In the genomic region with DNA sequence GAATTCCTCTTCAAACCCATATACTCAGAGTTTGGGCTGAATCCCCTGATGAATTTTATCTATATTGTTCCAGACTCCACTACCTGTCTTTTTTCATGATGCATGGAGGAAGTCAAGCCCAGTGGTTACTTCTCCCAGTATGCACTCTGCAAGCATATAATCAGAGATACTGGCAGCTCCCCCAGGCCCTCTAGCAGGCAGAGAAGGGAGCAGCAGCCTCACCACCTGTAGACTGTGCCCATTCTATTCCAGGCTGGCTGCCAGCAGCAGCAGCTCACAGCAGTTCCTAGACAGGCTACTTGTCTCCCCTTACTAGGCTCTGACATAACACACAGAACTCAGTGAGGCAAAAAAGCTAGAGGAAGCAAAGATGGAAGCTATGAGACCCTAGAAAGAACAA, we compare ENCODE assay signal across 17 cellular contexts. TPM values are rescaled to one million over a fixed set of nuclear protein-coding genes. Genes with fewer than 3 reads are reported as not detected.
DNase-seq lines count a peak whose midpoint lies in the region; ATAC-seq and TF ChIP-seq lines count a peak whose summit lies in the region.
"Had no signal": no experiment of that assay in that cellular context is flagged by ENCODE, and none has a peak within 500 bp of the region (broad histone marks: within the 10 kb centered on the region; RNA-seq: fewer than 3 reads in every experiment).

No MANE protein-coding gene starts in this region.

- POLR2A ChIA-PET in OCI-LY7 (lab: Charles Lee) (interaction anchor here (1.1 kb wide), 1 partner anchor 128 kb away, joined by 4 read pairs; no protein-coding TSS in a partner anchor), GM10248 (lab: Yijun Ruan, JAX) (no interaction called here)
- POLR2A ChIA-PET in naive thymus-derived CD8-positive, alpha-beta T cell (lab: Charles Lee), result interaction anchor here (0.6 kb wide), 1 partner anchor 360 kb away, joined by 5 read pairs; no protein-coding TSS in a partner anchor

- no peaks in the 10 kb centered on the region for H3K9me3 ChIP-seq in OCI-LY7 (ENCODE audit: low read length)
- H3K9me3 ChIP-seq: heart right ventricle, SJCRH30, upper lobe of right lung had no signal

- H3K4me3 Mint-ChIP-seq in naive thymus-derived CD8-positive, alpha-beta T cell, result no peak overlapping the region
- H3K4me3 Mint-ChIP-seq: activated naive CD8-positive, alpha-beta T cell treated with anti-CD3 and anti-CD28 coated beads, Interleukin-2, amount 50 U/mL, for 24 hours; activated T-cell treated with anti-CD3 and anti-CD28 coated beads, Interleukin-2, amount 50 U/mL, for 72 hours; GM23338; stimulated activated naive CD8-positive, alpha-beta T cell treated with anti-CD3 and anti-CD28 coated beads, Interleukin-15, amount 100 ng/mL, for 72 hours had no signal

- no peaks in the 10 kb centered on the region for H3K27me3 Mint-ChIP-seq in naive thymus-derived CD8-positive, alpha-beta T cell
- H3K27me3 Mint-ChIP-seq: activated naive CD8-positive, alpha-beta T cell treated with anti-CD3 and anti-CD28 coated beads, Interleukin-2, amount 50 U/mL, for 24 hours; stimulated activated naive CD8-positive, alpha-beta T cell treated with anti-CD3 and anti-CD28 coated beads, Interleukin-15, amount 100 ng/mL, for 72 hours had no signal

- peak overlapping the region in 1 of 10 donors; percentile 36 for H3K27ac Mint-ChIP-seq in naive thymus-derived CD8-positive, alpha-beta T cell
- H3K27ac Mint-ChIP-seq: activated naive CD8-positive, alpha-beta T cell treated with anti-CD3 and anti-CD28 coated beads, Interleukin-2, amount 50 U/mL, for 24 hours; activated T-cell treated with anti-CD3 and anti-CD28 coated beads, Interleukin-2, amount 50 U/mL, for 72 hours; GM23338; stimulated activated naive CD8-positive, alpha-beta T cell treated with anti-CD3 and anti-CD28 coated beads, Interleukin-15, amount 100 ng/mL, for 72 hours had no signal

- no peak overlapping the region for H3K4me3 ChIP-seq in OCI-LY7 (ENCODE audit: low read depth, low read length, poor library complexity, severe bottlenecking)
- H3K4me3 ChIP-seq: GM23338, heart right ventricle, SJCRH30, upper lobe of right lung had no signal

- BruUV-seq in OCI-LY7 (replicated peaks; lab: Mats Ljungman, UMichigan), result no TSS peak

- H3K9me3 Mint-ChIP-seq in naive thymus-derived CD8-positive, alpha-beta T cell, result no peaks in the 10 kb centered on the region
- H3K9me3 Mint-ChIP-seq: activated naive CD8-positive, alpha-beta T cell treated with anti-CD3 and anti-CD28 coated beads, Interleukin-2, amount 50 U/mL, for 24 hours; activated T-cell treated with anti-CD3 and anti-CD28 coated beads, Interleukin-2, amount 50 U/mL, for 72 hours; GM23338; stimulated activated naive CD8-positive, alpha-beta T cell treated with anti-CD3 and anti-CD28 coated beads, Interleukin-15, amount 100 ng/mL, for 72 hours had no signal

- peaks cover 13% of the 10 kb centered on the region for H3K4me1 ChIP-seq in OCI-LY7 (ENCODE audit: insufficient read depth, low read length, poor library complexity, severe bottlenecking)
- H3K4me1 ChIP-seq: SJCRH30 had no signal

- H3K36me3 ChIP-seq in OCI-LY7 (ENCODE audit: insufficient read depth, low read length), result no peaks in the 10 kb centered on the region
- H3K36me3 ChIP-seq: SJCRH30 had no signal

- H4K20me1 ChIP-seq in OCI-LY7 (ENCODE audit: insufficient read depth, low read length), result no peaks in the 10 kb centered on the region

- intact Hi-C loops in OCI-LY7 (cut with micrococcal nuclease; ENCODE audit: unreplicated experiment), result no loop called here

- H3K79me2 ChIP-seq in OCI-LY7 (ENCODE audit: insufficient read depth, low read depth, low read length), result no peaks in the 10 kb centered on the region

- DNase-seq in ELR (ENCODE audit: low read depth), result peak; percentile 13
- peak in 69 of 76 experiments; percentile 12 to 82 (median 49) for DNase-seq in HUDEP-2 (lab: John Stamatoyannopoulos, UW; ENCODE audit: unreplicated experiment in 76 of 76)
- peak; percentile 20 for DNase-seq in OCI-LY7 (ENCODE audit: low spot score)
- DNase-seq in cerebellar cortex (ENCODE audit: low spot score), result peak; percentile 8
- DNase-seq in NCI-H345 (lab: John Stamatoyannopoulos, UW), result no peak
- DNase-seq in KG1 (lab: John Stamatoyannopoulos, UW), result no peak
- no peak for DNase-seq in GM10248 (ENCODE audit: extremely low spot score)
- no peak for DNase-seq in naive thymus-derived CD8-positive, alpha-beta T cell
- DNase-seq: activated CD4-positive, alpha-beta T cell treated with anti-CD3 and anti-CD28 coated beads, Interleukin-2, amount 50 U/mL, for 4 hours; activated naive CD8-positive, alpha-beta T cell treated with anti-CD3 and anti-CD28 coated beads, Interleukin-2, amount 50 U/mL, for 24 hours; activated T-cell treated with anti-CD3 and anti-CD28 coated beads, Interleukin-2, amount 50 U/mL, for 72 hours; C1 segment of cervical spinal cord; heart right ventricle; SJCRH30; stimulated activated naive CD8-positive, alpha-beta T cell treated with anti-CD3 and anti-CD28 coated beads, Interleukin-15, amount 100 ng/mL, for 72 hours; upper lobe of right lung had no signal

- H2AFZ ChIP-seq in OCI-LY7 (ENCODE audit: low read length), result no peak overlapping the region
- H2AFZ ChIP-seq: GM23338 had no signal

- H3K9me2 ChIP-seq in OCI-LY7 (ENCODE audit: insufficient read depth, low read length), result no peaks in the 10 kb centered on the region

- H3K36me3 Mint-ChIP-seq in naive thymus-derived CD8-positive, alpha-beta T cell, result peaks cover 0 to 50% (median 7%) of the 10 kb centered on the region in 3 donors

- H3K4me1 Mint-ChIP-seq in naive thymus-derived CD8-positive, alpha-beta T cell, result peaks cover 7 to 25% (median 18%) of the 10 kb centered on the region in 4 donors

- no peak overlapping the region for H3K27ac ChIP-seq in OCI-LY7 (ENCODE audit: low read depth, low read length, poor library complexity, severe bottlenecking)
- H3K27ac ChIP-seq: heart right ventricle, SJCRH30, upper lobe of right lung had no signal

- H3K4me2 ChIP-seq in OCI-LY7 (ENCODE audit: low read length), result no peak overlapping the region
- H3K4me2 ChIP-seq: GM23338 had no signal

- TF ChIP-seq CTCF in OCI-LY7 (conservative IDR thresholded peaks at IDR 0.05; ENCODE audit: low read length) (peak; percentile 52), GM10248 (IDR thresholded peaks at IDR 0.05; ENCODE audit: control extremely low read depth, extremely low read depth, low read depth, missing control alignments) (no peak)

- ATAC-seq in naive thymus-derived CD8-positive, alpha-beta T cell, result no peak
- ATAC-seq: activated naive CD8-positive, alpha-beta T cell treated with anti-CD3 and anti-CD28 coated beads, Interleukin-2, amount 50 U/mL, for 24 hours; activated T-cell treated with anti-CD3 and anti-CD28 coated beads, Interleukin-2, amount 50 U/mL, for 72 hours; GM23338; heart right ventricle; stimulated activated naive CD8-positive, alpha-beta T cell treated with anti-CD3 and anti-CD28 coated beads, Interleukin-15, amount 100 ng/mL, for 72 hours; upper lobe of right lung had no signal

- CTCF ChIA-PET in OCI-LY7 (lab: Charles Lee; ENCODE audit: unreplicated experiment), result no interaction called here
- CTCF ChIA-PET in GM10248 (lab: Yijun Ruan, JAX), result interaction anchor here (0.8 to 9.2 kb wide), 6 partner anchors 15 to 972 kb away, joined by 3 to 77 read pairs (median 6); no protein-coding TSS in a partner anchor

RNA-seq across cellular contexts. Expression of gene MKS1, which starts 3.4 kb away (rescaled TPM):
- total RNA-seq in OCI-LY7 (2014; rRNA removed; shearing (Covaris generic)), result 0.54 and 0.69 TPM in 2 replicates
- 21.6 and 26.9 TPM in 2 replicates for total RNA-seq in OCI-LY7 (2022)
- total RNA-seq in naive thymus-derived CD8-positive, alpha-beta T cell, result 10 to 100 TPM; 23.0 to 28.5 TPM
- 10 to 100 TPM; 10.5 to 14.2 (median 13.0) TPM for polyA plus RNA-seq in naive thymus-derived CD8-positive, alpha-beta T cell

RNA-seq across cellular contexts. Expression of gene LPO, which starts 22.7 kb away (rescaled TPM):
- not detected in 2 replicates for total RNA-seq in OCI-LY7 (2014; rRNA removed; shearing (Covaris generic))
- total RNA-seq in OCI-LY7 (2022), result not detected in 2 replicates
- total RNA-seq in naive thymus-derived CD8-positive, alpha-beta T cell, result not detected
- not detected for polyA plus RNA-seq in naive thymus-derived CD8-positive, alpha-beta T cell
- total RNA-seq: heart right ventricle, SJCRH30, upper lobe of right lung had no signal
- polyA plus RNA-seq: heart right ventricle had no signal

RNA-seq across cellular contexts. Expression of gene EPX, which starts 23.2 kb away (rescaled TPM):
- not detected in 2 replicates for total RNA-seq in OCI-LY7 (2014; rRNA removed; shearing (Covaris generic))
- total RNA-seq in OCI-LY7 (2022), result not detected in 2 replicates
- not detected for total RNA-seq in naive thymus-derived CD8-positive, alpha-beta T cell
- polyA plus RNA-seq in naive thymus-derived CD8-positive, alpha-beta T cell, result not detected
- total RNA-seq: activated T-cell treated with anti-CD3 and anti-CD28 coated beads, Interleukin-2, amount 50 U/mL, for 72 hours; heart right ventricle; SJCRH30; upper lobe of right lung had no signal
- polyA plus RNA-seq: GM23338, heart right ventricle had no signal

RNA-seq across cellular contexts. Expression of gene OR4D2, which starts 48.9 kb away (rescaled TPM):
- total RNA-seq in OCI-LY7 (2014; rRNA removed; shearing (Covaris generic)), result not detected in 2 replicates
- not detected in 2 replicates for total RNA-seq in OCI-LY7 (2022)
- total RNA-seq in naive thymus-derived CD8-positive, alpha-beta T cell, result not detected
- not detected for polyA plus RNA-seq in naive thymus-derived CD8-positive, alpha-beta T cell
- total RNA-seq: activated T-cell treated with anti-CD3 and anti-CD28 coated beads, Interleukin-2, amount 50 U/mL, for 72 hours; GM23338; heart right ventricle; upper lobe of right lung had no signal
- polyA plus RNA-seq: GM23338, heart right ventricle had no signal

Comparison
In these comparisons a context has a peak if more than half of its experiments do, and no peak if none do; other contexts are left out.
1. DNase-seq: peak in ELR (single experiment), HUDEP-2 (69 of 76), OCI-LY7 (single experiment) and cerebellar cortex (single experiment); none in NCI-H345 (single experiment), KG1 (single experiment), GM10248 (single experiment) and naive thymus-derived CD8-positive, alpha-beta T cell (0 of 10).